21 cellular contexts compared by ENCODE assay signal in the genomic region with DNA sequence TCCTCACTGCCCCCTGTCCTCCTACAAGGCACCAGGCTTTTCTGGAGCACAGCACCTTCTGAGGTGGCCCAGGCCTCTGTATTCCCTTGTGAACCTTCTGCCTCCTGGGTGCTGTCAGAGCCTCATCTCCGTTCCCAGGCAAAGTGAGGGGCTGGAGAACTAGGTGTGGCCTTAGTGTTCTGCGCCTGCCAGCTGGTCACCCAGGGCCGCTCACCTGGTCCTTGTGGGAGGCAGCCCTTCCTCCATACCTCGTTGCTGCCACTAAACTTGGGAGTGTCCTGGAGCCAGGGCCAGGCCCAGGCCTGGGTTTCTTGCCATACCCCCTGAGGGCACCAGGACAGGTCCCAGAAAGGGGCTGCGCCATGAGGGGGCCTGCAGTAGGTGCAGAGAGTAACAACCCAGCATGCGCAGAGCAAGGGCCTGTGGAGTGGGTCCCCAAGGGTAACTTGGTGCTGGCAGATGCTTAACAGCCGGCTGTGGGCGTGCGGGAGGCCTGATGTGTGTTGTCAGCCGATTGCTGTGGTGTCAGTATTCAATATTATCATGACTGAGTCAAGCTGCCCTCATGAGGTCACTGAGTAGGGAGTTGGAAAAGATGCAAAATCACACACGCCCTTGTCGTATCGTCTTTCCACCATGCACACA. TPM values are rescaled to one million over a fixed set of nuclear protein-coding genes. Genes with fewer than 3 reads are reported as not detected.
A peak's percentile ranks its signal among the peaks of the same experiment; 100 is the strongest.
DNase-seq lines count a peak whose midpoint lies in the region; ATAC-seq and TF ChIP-seq lines count a peak whose summit lies in the region.
"Had no signal": no experiment of that assay in that cellular context is flagged by ENCODE, and none has a peak within 500 bp of the region (broad histone marks: within the 10 kb centered on the region; RNA-seq: fewer than 3 reads in every experiment).

No MANE protein-coding gene starts in this region.

- H3K4me3 ChIP-seq in CD4-positive, alpha-beta memory T cell (ENCODE audit: low read length in 2 of 2) = no peak overlapping the region
- H3K4me3 ChIP-seq in heart left ventricle = no peak overlapping the region
- H3K4me3 ChIP-seq: GM12878 had no signal

- peaks cover 44% of the 10 kb centered on the region for H3K36me3 ChIP-seq in CD4-positive, alpha-beta memory T cell (ENCODE audit: insufficient read depth, low read length)
- H3K36me3 ChIP-seq in heart left ventricle = peaks cover 0 to 43% (median 36%) of the 10 kb centered on the region in 9 donors

- no peak overlapping the region for H3K4me3 Mint-ChIP-seq in CD4-positive, alpha-beta memory T cell
- H3K4me3 Mint-ChIP-seq in type B pancreatic cell = no peak overlapping the region

- TF ChIP-seq POLR2A in heart left ventricle (IDR thresholded peaks at IDR 0.05) = no peak

- H3K4me1 Mint-ChIP-seq in CD4-positive, alpha-beta memory T cell = peaks cover 0 to 5% (median under 1%) of the 10 kb centered on the region in 4 donors
- H3K4me1 Mint-ChIP-seq in type B pancreatic cell (ENCODE audit: unreplicated experiment) = peaks cover 5% of the 10 kb centered on the region

- TF ChIP-seq CTCF in heart left ventricle (IDR thresholded peaks at IDR 0.05) = no peak
- TF ChIP-seq CTCF in type B pancreatic cell (conservative IDR thresholded peaks at IDR 0.05) = no peak

- H3K27me3 ChIP-seq in CD4-positive, alpha-beta memory T cell (ENCODE audit: insufficient read depth, low read length) = no peaks in the 10 kb centered on the region
- H3K27me3 ChIP-seq in heart left ventricle = no peaks in the 10 kb centered on the region

- peak overlapping the region in 6 of 7 donors; percentile 31 to 81 (median 46) for H3K27ac Mint-ChIP-seq in CD4-positive, alpha-beta memory T cell
- H3K27ac Mint-ChIP-seq in type B pancreatic cell = no peak overlapping the region

- WGBS in heart left ventricle, 4 donors = 77 to 83% (median 81%) methylated on average over 9 to 13 of the region's 13 CpGs

- H3K9me3 ChIP-seq in CD4-positive, alpha-beta memory T cell (ENCODE audit: control insufficient read depth in 1 of 2, low read length in 2 of 2) = no peaks in the 10 kb centered on the region
- no peaks in the 10 kb centered on the region for H3K9me3 ChIP-seq in heart left ventricle

- no peaks in the 10 kb centered on the region for H3K27me3 Mint-ChIP-seq in CD4-positive, alpha-beta memory T cell
- no peaks in the 10 kb centered on the region for H3K27me3 Mint-ChIP-seq in type B pancreatic cell

- H3K9me3 Mint-ChIP-seq in CD4-positive, alpha-beta memory T cell = peaks cover 0 to 4% (median 0%) of the 10 kb centered on the region in 8 donors
- no peaks in the 10 kb centered on the region for H3K9me3 Mint-ChIP-seq in type B pancreatic cell

- H3K27ac ChIP-seq in CD4-positive, alpha-beta memory T cell (ENCODE audit: low read depth, low read length) = no peak overlapping the region
- peak overlapping the region in 2 of 12 donors; percentile 54 to 59 for H3K27ac ChIP-seq in heart left ventricle

- peak in 3 of 4 donors; percentile 2 to 19 (median 16) for ATAC-seq in heart left ventricle
- ATAC-seq in GM21447 (IDR thresholded peaks at IDR 0.05; ENCODE audit: unreplicated experiment) = no peak
- ATAC-seq: GM12878 had no signal

- H3K4me1 ChIP-seq in CD4-positive, alpha-beta memory T cell (ENCODE audit: insufficient read depth, low read length) = no peaks in the 10 kb centered on the region
- peaks cover 0 to 21% (median 16%) of the 10 kb centered on the region in 12 donors for H3K4me1 ChIP-seq in heart left ventricle

- POLR2A ChIA-PET in CD4-positive, alpha-beta memory T cell (lab: Charles Lee; ENCODE audit: partially characterized antibody) = no interaction called here
- POLR2A ChIA-PET in HEK293T (lab: Yijun Ruan, JAX) = no interaction called here

- CTCF ChIA-PET in CD4-positive, alpha-beta memory T cell (lab: Charles Lee; ENCODE audit: partially characterized antibody) = interaction anchor here (1.5 to 3.7 kb wide), 2 partner anchors 8 to 137 kb away, joined by 4 to 21 read pairs; no protein-coding TSS in a partner anchor
- CTCF ChIA-PET in HEK293T (lab: Yijun Ruan, JAX) = no interaction called here

- no peak for DNase-seq in CD4-positive, alpha-beta memory T cell
- peak; percentile 18 for DNase-seq in LHCN-M2 (ENCODE audit: low read depth)
- DNase-seq in heart left ventricle = no peak
- peak; percentile 72 for DNase-seq in posterior vena cava (ENCODE audit: low spot score)
- no peak for DNase-seq in type B pancreatic cell (ENCODE audit: extremely low spot score, unreplicated experiment)
- no peak for DNase-seq in KG1 (lab: John Stamatoyannopoulos, UW)
- DNase-seq in HEK293T (ENCODE audit: extremely low spot score) = no peak
- DNase-seq: activated CD4-positive, CD25-positive, alpha-beta regulatory T cell treated with anti-CD3 and anti-CD28 coated beads, Interleukin-2, amount 50 U/mL, for 72 hours; activated gamma-delta T cell treated with Interleukin-2 at 50 U/mL for 16 hours; AML-193; foreskin melanocyte; GDM1; left cardiac atrium; NCI-H1436 treated with DMSO at 0.1 percent for 48 hours; NCI-H2227 treated with DMSO at 0.1 percent for 48 hours; stimulated activated CD4-positive, alpha-beta T cell treated with anti-CD3 and anti-CD28 coated beads, Interleukin-1b, Interleukin-23, amount 100 ng/mL, for 48 hours; T1000 had no signal

- intact Hi-C loops in CD4-positive, alpha-beta memory T cell (cut with micrococcal nuclease) = no loop called here
- intact Hi-C loops in heart left ventricle (cut with DNase I) = no loop called here
- intact Hi-C loops in posterior vena cava (cut with DNase I) = no loop called here

- H3K36me3 Mint-ChIP-seq in CD4-positive, alpha-beta memory T cell = peaks cover 22 to 35% of the 10 kb centered on the region in 2 donors
- H3K36me3 Mint-ChIP-seq in type B pancreatic cell = peaks cover 14% of the 10 kb centered on the region

TF ChIP-seq in HEK293T, 16 proteins besides CTCF, POLR2A, EP300 and RAD21:
- TF ChIP-seq ARNT (IDR thresholded peaks at IDR 0.05) = no peak
- TF ChIP-seq HDGF (IDR thresholded peaks at IDR 0.05; ENCODE audit: borderline replicate concordance) = no peak
- TF ChIP-seq TARDBP (IDR thresholded peaks at IDR 0.05) = no peak
- TF ChIP-seq FOXM1 (IDR thresholded peaks at IDR 0.05; ENCODE audit: borderline replicate concordance) = no peak
TF ChIP-seq in HEK293T: peak in this region for 0.

RNA-seq across cellular contexts. Expression of a gene that starts 17.1 kb away (rescaled TPM):
- under 1 TPM; 0.42 to 0.67 TPM for total RNA-seq in CD4-positive, alpha-beta memory T cell
- 1 to 10 TPM in 1 of 2 donors, under 1 TPM in 1; 0.19 to 1.1 TPM for polyA plus RNA-seq in CD4-positive, alpha-beta memory T cell
- total RNA-seq in LHCN-M2 (2014; rRNA removed) (0.45 and 0.69 TPM in 2 replicates), heart left ventricle (under 1 TPM; 0.09 to 0.60 (median 0.38) TPM), posterior vena cava (1 to 10 TPM in 1 of 2 donors, under 1 TPM in 1; 0.37 to 1.2 TPM), type B pancreatic cell (ENCODE audit: low replicate concordance) (2.6 and 3.0 TPM in 2 replicates)
- polyA plus RNA-seq in LHCN-M2 (2012) = 0.87 TPM
- polyA plus RNA-seq in heart left ventricle = under 1 TPM; 0.19 to 0.50 TPM

RNA-seq across cellular contexts. Expression of a gene that starts 37.8 kb away (rescaled TPM):
- 100 to 1,000 TPM; 313 to 322 TPM for total RNA-seq in CD4-positive, alpha-beta memory T cell
- 100 to 1,000 TPM; 135 to 307 TPM for polyA plus RNA-seq in CD4-positive, alpha-beta memory T cell
- total RNA-seq in LHCN-M2 (2014; rRNA removed) (155 and 171 TPM in 2 replicates), heart left ventricle (100 to 1,000 TPM; 161 to 268 (median 209) TPM), posterior vena cava (100 to 1,000 TPM; 166 to 175 TPM), type B pancreatic cell (ENCODE audit: low replicate concordance) (127 and 156 TPM in 2 replicates)
- 147 TPM for polyA plus RNA-seq in LHCN-M2 (2012)
- 100 to 1,000 TPM; 113 to 123 TPM for polyA plus RNA-seq in heart left ventricle

RNA-seq across cellular contexts. Expression of a gene that starts 37.9 kb away (rescaled TPM):
- 1 to 10 TPM; 7.4 to 7.9 TPM for total RNA-seq in CD4-positive, alpha-beta memory T cell
- 1 to 10 TPM; 6.3 to 8.5 TPM for polyA plus RNA-seq in CD4-positive, alpha-beta memory T cell
- total RNA-seq in LHCN-M2 (2014; rRNA removed) = 21.0 and 31.2 TPM in 2 replicates
- 52.8 TPM for polyA plus RNA-seq in LHCN-M2 (2012)
- total RNA-seq in heart left ventricle = 10 to 100 TPM in 7 of 9 donors, 1 to 10 TPM in 2; 8.9 to 30.8 (median 16.0) TPM
- polyA plus RNA-seq in heart left ventricle = 10 to 100 TPM; 19.4 to 45.0 TPM
- 10 to 100 TPM; 11.2 to 21.7 TPM for total RNA-seq in posterior vena cava
- 15.6 and 36.8 TPM in 2 replicates for total RNA-seq in type B pancreatic cell (ENCODE audit: low replicate concordance)

RNA-seq across cellular contexts. Expression of a gene that starts 46.1 kb away (rescaled TPM):
- not detected for total RNA-seq in CD4-positive, alpha-beta memory T cell
- not detected for polyA plus RNA-seq in CD4-positive, alpha-beta memory T cell
- total RNA-seq in LHCN-M2 (2014; rRNA removed) (not detected in 2 replicates), heart left ventricle (1 to 10 TPM in 3 of 9 donors, under 1 TPM in 3, not detected in 3; 0.26 to 1.4 (median 0.95) TPM), posterior vena cava (not detected), type B pancreatic cell (ENCODE audit: low replicate concordance) (not detected in 2 replicates)
- polyA plus RNA-seq in LHCN-M2 (2012) = not detected
- polyA plus RNA-seq in heart left ventricle = under 1 TPM in 1 of 2 donors, not detected in 1; 0.23 TPM
- total RNA-seq: GM12878, left cardiac atrium, omental fat pad, sciatic nerve had no signal

Comparison
In these comparisons a context has a peak if more than half of its experiments do, and no peak if none do; other contexts are left out.
1. DNase-seq: peak in LHCN-M2 (single experiment) and posterior vena cava (single experiment); none in CD4-positive, alpha-beta memory T cell (0 of 5), heart left ventricle (0 of 5), type B pancreatic cell (single experiment), KG1 (single experiment) and HEK293T (single experiment).